Comparison of ENCODE assay signal across 11 cellular contexts in genomic region chr12:12806784-12807516, GRCh38. TPM values are rescaled to one million over a fixed set of nuclear protein-coding genes. Genes with fewer than 3 reads are reported as not detected.
DNase-seq lines count a peak whose midpoint lies in the region; ATAC-seq and TF ChIP-seq lines count a peak whose summit lies in the region.
"Had no signal": no experiment of that assay in that cellular context is flagged by ENCODE, and none has a peak within 500 bp of the region (broad histone marks: within the 10 kb centered on the region; RNA-seq: fewer than 3 reads in every experiment).

No MANE protein-coding gene starts in this region.

- no peak overlapping the region for H3K9ac ChIP-seq in mesenchymal stem cell (ENCODE audit: low read length)

- peak overlapping the region; percentile 26 for H2BK15ac ChIP-seq in mesenchymal stem cell (ENCODE audit: low read depth, poor library complexity, severe bottlenecking)

- intact Hi-C loops in left ventricle myocardium inferior (cut with micrococcal nuclease), result no loop called here
- intact Hi-C loops in left cardiac atrium (cut with DNase I), result no loop called here
- intact Hi-C loops in ascending aorta (cut with DNase I), result no loop called here
- intact Hi-C loops in aorta (cut with DNase I), result loop anchor here in 1 of 2 donors (10.0 kb wide), 1 partner anchor 288 kb away; no protein-coding TSS in a partner anchor

- H4K8ac ChIP-seq in mesenchymal stem cell (ENCODE audit: low read length), result no peak overlapping the region

- peak overlapping the region in 1 of 2 experiments; percentile 44 for H3K14ac ChIP-seq in mesenchymal stem cell (ENCODE audit: low read length in 2 of 2)

- H2BK12ac ChIP-seq in mesenchymal stem cell (ENCODE audit: low read length in 2 of 2), result peak overlapping the region in 1 of 2 experiments; percentile 16

- no peak overlapping the region for H3K4me2 ChIP-seq in mesenchymal stem cell (ENCODE audit: low read length, poor library complexity, severe bottlenecking)

- no peaks in the 10 kb centered on the region for H3K36me3 ChIP-seq in left ventricle myocardium inferior
- no peaks in the 10 kb centered on the region for H3K36me3 ChIP-seq in ascending aorta
- H3K36me3 ChIP-seq in mesenchymal stem cell (ENCODE audit: control insufficient read depth in 1 of 2, insufficient read depth in 2 of 2, low read depth in 1 of 2, low read length in 2 of 2), result no peaks in the 10 kb centered on the region
- H3K36me3 ChIP-seq in urinary bladder (ENCODE audit: insufficient read depth), result no peaks in the 10 kb centered on the region
- H3K36me3 ChIP-seq in aorta (ENCODE audit: control insufficient read depth in 1 of 2, insufficient read depth in 2 of 2, low read length in 1 of 2), result no peaks in the 10 kb centered on the region

- no peak overlapping the region for H2AFZ ChIP-seq in mesenchymal stem cell (ENCODE audit: low read depth, low read length)

- H3K18ac ChIP-seq in mesenchymal stem cell (ENCODE audit: low read depth in 1 of 2, low read length in 2 of 2), result no peak overlapping the region

- no peak for DNase-seq in left ventricle myocardium inferior
- no peak for DNase-seq in left cardiac atrium
- no peak for DNase-seq in ascending aorta (ENCODE audit: low spot score in 2 of 2)
- DNase-seq in mesenchymal stem cell, result no peak
- no peak for DNase-seq in dermis blood vessel endothelial cell
- no peak for DNase-seq in aorta
- DNase-seq: NCI-H82, small intestine had no signal

- H3K4me1 ChIP-seq in left ventricle myocardium inferior (peaks cover 56% of the 10 kb centered on the region), ascending aorta (no peaks in the 10 kb centered on the region), mesenchymal stem cell (ENCODE audit: control insufficient read depth, insufficient read depth, low read depth, low read length) (peaks cover 8% of the 10 kb centered on the region), urinary bladder (ENCODE audit: insufficient read depth) (no peaks in the 10 kb centered on the region), aorta (ENCODE audit: control insufficient read depth in 1 of 2, insufficient read depth in 2 of 2, low read length in 2 of 2) (no peaks in the 10 kb centered on the region)

- H2BK120ac ChIP-seq in mesenchymal stem cell (ENCODE audit: low read depth, low read length), result no peak overlapping the region

- no peak overlapping the region for H4K91ac ChIP-seq in mesenchymal stem cell (ENCODE audit: low read length)

- ATAC-seq in left cardiac atrium, result no peak
- ATAC-seq in GM18858 (IDR thresholded peaks at IDR 0.05; ENCODE audit: unreplicated experiment), result no peak
- no peak for ATAC-seq in aorta (ENCODE audit: low FRiP score)
- ATAC-seq: esophagus mucosa had no signal

- WGBS in mesenchymal stem cell, result 76% methylated on average over 6 of the region's 8 CpGs
- WGBS in urinary bladder, result 84% methylated on average over 8 of the region's 8 CpGs
- WGBS in aorta, 2 donors, result 76 to 79% methylated on average over 8 of the region's 8 CpGs

- H3K27ac ChIP-seq in left ventricle myocardium inferior (replicated peaks) (peak overlapping the region; percentile 95), ascending aorta (peak overlapping the region; percentile 51 to 61), mesenchymal stem cell (ENCODE audit: low read length, poor library complexity, severe bottlenecking) (no peak overlapping the region), urinary bladder (ENCODE audit: low read depth) (peak overlapping the region; percentile 90), aorta (ENCODE audit: low read depth in 1 of 2, low read length in 2 of 2) (no peak overlapping the region)

- H3K9me3 ChIP-seq in left ventricle myocardium inferior (replicated peaks) (no peaks in the 10 kb centered on the region), ascending aorta (no peaks in the 10 kb centered on the region), mesenchymal stem cell (ENCODE audit: control insufficient read depth, low read length) (no peaks in the 10 kb centered on the region), aorta (ENCODE audit: control insufficient read depth, low read length) (no peaks in the 10 kb centered on the region)

- no peak overlapping the region for H3K4ac ChIP-seq in mesenchymal stem cell (ENCODE audit: low read depth in 1 of 2, low read length in 2 of 2)

- H3K79me1 ChIP-seq in mesenchymal stem cell (replicated peaks; ENCODE audit: low read length, poor library complexity, severe bottlenecking), result no peaks in the 10 kb centered on the region

- H2AK5ac ChIP-seq in mesenchymal stem cell (ENCODE audit: low read length, severe bottlenecking), result peak overlapping the region; percentile 31

- no peak for TF ChIP-seq CTCF in left ventricle myocardium inferior (IDR thresholded peaks at IDR 0.05; ENCODE audit: borderline replicate concordance)
- no peak for TF ChIP-seq CTCF in ascending aorta (IDR thresholded peaks at IDR 0.05)

- H3K27me3 ChIP-seq in left ventricle myocardium inferior (ENCODE audit: low read depth), result no peaks in the 10 kb centered on the region
- H3K27me3 ChIP-seq in ascending aorta, result no peaks in the 10 kb centered on the region
- no peaks in the 10 kb centered on the region for H3K27me3 ChIP-seq in mesenchymal stem cell (ENCODE audit: control insufficient read depth in 1 of 2, insufficient read depth in 1 of 2, low read length in 2 of 2)
- no peaks in the 10 kb centered on the region for H3K27me3 ChIP-seq in aorta (ENCODE audit: control insufficient read depth in 1 of 2, insufficient read depth in 2 of 2, low read length in 1 of 2)

- no peak overlapping the region for H3K23ac ChIP-seq in mesenchymal stem cell (ENCODE audit: low read length in 2 of 2)

- H2BK5ac ChIP-seq in mesenchymal stem cell (ENCODE audit: low read depth, low read length, poor library complexity, severe bottlenecking), result no peak overlapping the region

- H3K4me3 ChIP-seq in left ventricle myocardium inferior (no peak overlapping the region), ascending aorta (no peak overlapping the region), mesenchymal stem cell (ENCODE audit: insufficient read depth in 1 of 2, low read depth in 1 of 2, low read length in 2 of 2) (no peak overlapping the region), urinary bladder (ENCODE audit: low read depth, low read length) (no peak overlapping the region), aorta (ENCODE audit: low read length in 2 of 2) (no peak overlapping the region)

RNA-seq across cellular contexts. Expression of gene DDX47, which starts 6.2 kb away (rescaled TPM):
- total RNA-seq in left ventricle myocardium inferior (26.7 TPM), left cardiac atrium (10 to 100 TPM; 29.7 to 31.6 TPM), ascending aorta (36.4 TPM), urinary bladder (82.8 TPM), dermis blood vessel endothelial cell (83.0 and 87.7 TPM in 2 replicates), aorta (10 to 100 TPM; 42.8 to 46.0 TPM)
- 36.6 TPM for polyA plus RNA-seq in mesenchymal stem cell (2013, experiment 1 of 2)
- 38.5 TPM for polyA plus RNA-seq in mesenchymal stem cell (2013, experiment 2 of 2)
- polyA plus RNA-seq in urinary bladder (48.2 TPM), aorta (10 to 100 TPM; 23.8 to 40.6 TPM)

RNA-seq across cellular contexts. Expression of gene APOLD1, which starts 21.5 kb away (rescaled TPM):
- total RNA-seq in left ventricle myocardium inferior (22.0 TPM), left cardiac atrium (10 to 100 TPM; 36.0 to 56.7 TPM), ascending aorta (189 TPM), urinary bladder (27.0 TPM), dermis blood vessel endothelial cell (35.6 and 63.8 TPM in 2 replicates), aorta (10 to 100 TPM; 20.2 to 94.0 TPM)
- polyA plus RNA-seq in mesenchymal stem cell (2013, experiment 1 of 2), result 0.43 TPM
- polyA plus RNA-seq in mesenchymal stem cell (2013, experiment 2 of 2), result 0.40 TPM
- polyA plus RNA-seq in urinary bladder (41.8 TPM), aorta (under 1 TPM; 0.67 to 0.75 TPM)

Comparison
In these comparisons a context has a peak if more than half of its experiments do, and no peak if none do; other contexts are left out.
1. H3K27ac ChIP-seq: peak in left ventricle myocardium inferior (single experiment), ascending aorta (2 of 2) and urinary bladder (single experiment); none in mesenchymal stem cell (single experiment) and aorta (0 of 2).